In genomic region chr7:256461-256940, GRCh38 we compare ENCODE assay signal across 20 cellular contexts. TPM values are rescaled to one million over a fixed set of nuclear protein-coding genes. Genes with fewer than 3 reads are reported as not detected.
"Had no signal": no experiment of that assay in that cellular context is flagged by ENCODE, and none has a peak within 500 bp of the region (broad histone marks: within the 10 kb centered on the region; RNA-seq: fewer than 3 reads in every experiment).

No MANE protein-coding gene starts in this region.

- H3K9me3 ChIP-seq: suprapubic skin had no signal

- DNase-seq: activated CD4-positive, alpha-beta memory T cell treated with anti-CD3 and anti-CD28 coated beads for 36 hours; activated CD4-positive, alpha-beta T cell treated with anti-CD3 and anti-CD28 coated beads for 36 hours; activated T-cell treated with anti-CD3 and anti-CD28 coated beads for 4 hours; dermis blood vessel endothelial cell; effector memory CD8-positive, alpha-beta T cell; foreskin fibroblast; hypothalamus; mesendoderm; nucleus accumbens; small intestine; stimulated activated CD4-positive, alpha-beta T cell treated with anti-CD3 and anti-CD28 coated beads, Interleukin-4, amount 100 ng/mL, for 1 hour; stimulated activated naive CD8-positive, alpha-beta T cell treated with anti-CD3 and anti-CD28 coated beads, Interleukin-15, amount 100 ng/mL, for 72 hours had no signal

- H3K27ac ChIP-seq: suprapubic skin had no signal

- FAIRE-seq: keratinocyte, small intestine, TTC549 had no signal

- H3K4me3 ChIP-seq: suprapubic skin had no signal

- ATAC-seq: activated CD4-positive, alpha-beta T cell treated with anti-CD3 and anti-CD28 coated beads for 36 hours; effector memory CD8-positive, alpha-beta T cell; naive thymus-derived CD8-positive, alpha-beta T cell; stimulated activated naive CD8-positive, alpha-beta T cell treated with anti-CD3 and anti-CD28 coated beads, Interleukin-15, amount 100 ng/mL, for 72 hours; WTC11 had no signal

- H3K27me3 ChIP-seq: suprapubic skin had no signal

- H3K4me1 ChIP-seq: suprapubic skin had no signal

RNA-seq across cellular contexts. Expression of gene FOXL3, which starts 33.5 kb away (rescaled TPM):
- total RNA-seq: activated CD4-positive, alpha-beta memory T cell treated with anti-CD3 and anti-CD28 coated beads for 36 hours; activated CD4-positive, alpha-beta T cell treated with anti-CD3 and anti-CD28 coated beads for 36 hours; dermis blood vessel endothelial cell; glomerular endothelial cell; liver; naive thymus-derived CD8-positive, alpha-beta T cell; SK-MEL-5; suprapubic skin; WTC11 had no signal
